ENCODE assay signal across 8 cellular contexts in the genomic region with DNA sequence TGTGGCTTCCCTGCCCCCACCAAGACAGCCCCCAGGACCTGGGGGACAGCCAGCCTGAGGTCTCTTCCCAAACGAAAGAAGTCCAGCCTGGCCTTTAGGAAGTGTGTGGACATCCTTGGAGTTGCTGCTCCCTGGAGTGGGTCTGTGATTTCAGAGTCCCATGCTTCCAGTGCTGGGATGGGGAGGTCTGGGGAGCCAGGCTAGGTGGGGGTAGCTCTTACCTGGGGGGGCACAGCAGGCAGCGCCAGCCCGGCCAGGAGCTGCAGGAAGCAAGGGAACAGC. TPM values are rescaled to one million over a fixed set of nuclear protein-coding genes. Genes with fewer than 3 reads are reported as not detected.
DNase-seq lines count a peak whose midpoint lies in the region; ATAC-seq, FAIRE-seq and TF ChIP-seq lines count a peak whose summit lies in the region.

No MANE protein-coding gene starts in this region.

- TF ChIP-seq POLR2A in Peyer's patch (IDR thresholded peaks at IDR 0.05) (no peak), GM12892 (IDR thresholded peaks at IDR 0.05; ENCODE audit: low read depth, low read length) (no peak)

- peaks cover 8% of the 10 kb centered on the region for H3K27me3 ChIP-seq in CD4-positive, alpha-beta T cell (ENCODE audit: control insufficient read depth, insufficient read depth, low read length)
- H3K27me3 ChIP-seq in Peyer's patch, result no peaks in the 10 kb centered on the region

- no peak for FAIRE-seq in GM12892 (lab: Jason Lieb, UNC)

- peaks cover 5 to 34% (median 11%) of the 10 kb centered on the region in 4 donors for H3K4me1 ChIP-seq in Peyer's patch

- no peak overlapping the region for H3K4me3 Mint-ChIP-seq in CD4-positive, alpha-beta T cell
- peak overlapping the region; percentile 38 for H3K4me3 Mint-ChIP-seq in osteocyte (ENCODE audit: unreplicated experiment)

- H3K4me3 ChIP-seq in Peyer's patch (peak overlapping the region; percentile 32 to 68 (median 66)), fibroblast of mammary gland (ENCODE audit: control insufficient read depth, low read depth, low read length) (peak overlapping the region; percentile 33)

- peak; percentile 32 for ATAC-seq in CD4-positive, alpha-beta T cell (ENCODE audit: poor library complexity)

- H3K4me1 Mint-ChIP-seq in CD4-positive, alpha-beta T cell (ENCODE audit: low read depth), result no peaks in the 10 kb centered on the region
- H3K4me1 Mint-ChIP-seq in osteocyte (ENCODE audit: unreplicated experiment), result peaks cover 11% of the 10 kb centered on the region

- no peaks in the 10 kb centered on the region for H3K9me3 ChIP-seq in CD4-positive, alpha-beta T cell (ENCODE audit: control insufficient read depth, low read length)
- H3K9me3 ChIP-seq in Peyer's patch, result no peaks in the 10 kb centered on the region

- no peak for DNase-seq in CD4-positive, alpha-beta T cell
- no peak for DNase-seq in Peyer's patch
- no peak for DNase-seq in fibroblast of mammary gland (ENCODE audit: low read depth)
- DNase-seq in osteocyte (ENCODE audit: extremely low spot score, unreplicated experiment), result no peak
- DNase-seq in cerebellar cortex (ENCODE audit: low spot score), result no peak
- DNase-seq in GM12892 (ENCODE audit: insufficient read length), result no peak
- DNase-seq in stimulated activated CD4-positive, alpha-beta T cell treated with anti-CD3 and anti-CD28 coated beads, Interleukin-4, amount 100 ng/mL, for 4 hours, result no peak
- no peak for DNase-seq in head of caudate nucleus

- H3K27ac Mint-ChIP-seq in CD4-positive, alpha-beta T cell, result no peak overlapping the region
- H3K27ac Mint-ChIP-seq in osteocyte (ENCODE audit: unreplicated experiment), result no peak overlapping the region

- no peak overlapping the region for H3K27ac ChIP-seq in CD4-positive, alpha-beta T cell (ENCODE audit: low read depth, low read length)
- peak overlapping the region in 3 of 4 donors; percentile 1 to 64 (median 21) for H3K27ac ChIP-seq in Peyer's patch

- H3K36me3 ChIP-seq in Peyer's patch, result no peaks in the 10 kb centered on the region

- peaks cover 18% of the 10 kb centered on the region for H3K27me3 Mint-ChIP-seq in CD4-positive, alpha-beta T cell
- no peaks in the 10 kb centered on the region for H3K27me3 Mint-ChIP-seq in osteocyte (ENCODE audit: unreplicated experiment)

- intact Hi-C loops in CD4-positive, alpha-beta T cell (cut with DNase I, micrococcal nuclease), result no loop called here
- intact Hi-C loops in head of caudate nucleus (cut with DNase I), result no loop called here

- no peaks in the 10 kb centered on the region for H3K9me3 Mint-ChIP-seq in CD4-positive, alpha-beta T cell
- H3K9me3 Mint-ChIP-seq in osteocyte (ENCODE audit: unreplicated experiment), result no peaks in the 10 kb centered on the region

- POLR2A ChIA-PET in CD4-positive, alpha-beta T cell (lab: Charles Lee), result interaction anchor here (0.7 kb wide), 1 partner anchor 13 kb away, joined by 4 read pairs; no protein-coding TSS in a partner anchor

- H3K36me3 Mint-ChIP-seq in CD4-positive, alpha-beta T cell (ENCODE audit: low read depth), result no peaks in the 10 kb centered on the region
- H3K36me3 Mint-ChIP-seq in osteocyte (ENCODE audit: unreplicated experiment), result no peaks in the 10 kb centered on the region

- no peak for TF ChIP-seq CTCF in CD4-positive, alpha-beta T cell (IDR thresholded peaks at IDR 0.05)
- TF ChIP-seq CTCF in Peyer's patch (IDR thresholded peaks at IDR 0.05) (no peak), fibroblast of mammary gland (conservative IDR thresholded peaks at IDR 0.05; ENCODE audit: control insufficient read depth, insufficient read depth, low read depth, low read length) (no peak), osteocyte (IDR thresholded peaks at IDR 0.05) (no peak)

- CTCF ChIA-PET in CD4-positive, alpha-beta T cell (lab: Charles Lee), result interaction anchor here (0.6 kb wide), 1 partner anchor 9 kb away, joined by 3 read pairs; no protein-coding TSS in a partner anchor

RNA-seq across cellular contexts. Expression of gene PGF, which starts 0.5 kb away (rescaled TPM):
- total RNA-seq in CD4-positive, alpha-beta T cell, result under 1 TPM in 1 of 2 experiments, not detected in 1; 0.11 TPM
- 10 to 100 TPM in 2 of 4 donors, 1 to 10 TPM in 2; 7.3 to 28.1 (median 10.8) TPM for total RNA-seq in Peyer's patch
- 3.5 and 3.9 TPM in 2 replicates for total RNA-seq in osteocyte
- 2.2 TPM for polyA plus RNA-seq in GM12892 (2012; ENCODE audit: missing spikeins)

RNA-seq across cellular contexts. Expression of gene RPS6KL1, which starts 31.8 kb away (rescaled TPM):
- total RNA-seq in CD4-positive, alpha-beta T cell, result 10 to 100 TPM; 12.5 to 12.7 TPM
- 10 to 100 TPM in 1 of 4 donors, 1 to 10 TPM in 3; 4.2 to 12.7 (median 6.7) TPM for total RNA-seq in Peyer's patch
- total RNA-seq in osteocyte, result 0.65 and 0.97 TPM in 2 replicates
- polyA plus RNA-seq in GM12892 (2012; ENCODE audit: missing spikeins), result 2.1 TPM

RNA-seq across cellular contexts. Expression of gene EIF2B2, which starts 47.8 kb away (rescaled TPM):
- 10 to 100 TPM; 21.0 to 24.2 TPM for total RNA-seq in CD4-positive, alpha-beta T cell
- 10 to 100 TPM; 32.3 to 38.6 (median 34.7) TPM for total RNA-seq in Peyer's patch
- total RNA-seq in osteocyte, result 44.4 and 46.7 TPM in 2 replicates
- 31.2 TPM for polyA plus RNA-seq in GM12892 (2012; ENCODE audit: missing spikeins)
